In genomic region chr6:90691823-90692222, GRCh38 we compare ENCODE assay signal across 18 cellular contexts.
DNase-seq lines count a peak whose midpoint lies in the region; ATAC-seq, FAIRE-seq and TF ChIP-seq lines count a peak whose summit lies in the region.
"Had no signal": no experiment of that assay in that cellular context is flagged by ENCODE, and none has a peak within 500 bp of the region (broad histone marks: within the 10 kb centered on the region; RNA-seq: fewer than 3 reads in every experiment).

No MANE protein-coding gene starts in this region.

- no peaks in the 10 kb centered on the region for H3F3A ChIP-seq in DOHH2 (ENCODE audit: control insufficient read depth, insufficient read depth)
- H3F3A ChIP-seq in GM23338 (replicated peaks; ENCODE audit: low read depth): no peaks in the 10 kb centered on the region
- H3F3A ChIP-seq in PC-9 (ENCODE audit: insufficient read depth, low read depth): no peaks in the 10 kb centered on the region

- H3K79me2 ChIP-seq in DOHH2 (ENCODE audit: control insufficient read depth, low read length) (no peaks in the 10 kb centered on the region), GM23338 (replicated peaks; ENCODE audit: insufficient read depth) (no peaks in the 10 kb centered on the region), PC-9 (ENCODE audit: low read depth) (no peaks in the 10 kb centered on the region), keratinocyte (ENCODE audit: control insufficient read depth, insufficient read depth, low read length) (no peaks in the 10 kb centered on the region)

- intact Hi-C loops in PC-9 (cut with micrococcal nuclease; ENCODE audit: unreplicated experiment): no loop called here
- intact Hi-C loops in aorta (cut with DNase I): no loop called here

- no peaks in the 10 kb centered on the region for H3K36me3 ChIP-seq in DOHH2 (ENCODE audit: control insufficient read depth, low read length)
- H3K36me3 ChIP-seq in GM23338 (ENCODE audit: insufficient read depth): no peaks in the 10 kb centered on the region
- no peaks in the 10 kb centered on the region for H3K36me3 ChIP-seq in PC-9 (ENCODE audit: low read depth)
- H3K36me3 ChIP-seq in keratinocyte (ENCODE audit: control insufficient read depth in 2 of 2, extremely low read depth in 1 of 2, insufficient read depth in 2 of 2, low read length in 2 of 2): no peaks in the 10 kb centered on the region
- no peaks in the 10 kb centered on the region for H3K36me3 ChIP-seq in aorta (ENCODE audit: control insufficient read depth in 1 of 2, insufficient read depth in 2 of 2, low read length in 1 of 2)
- no peaks in the 10 kb centered on the region for H3K36me3 ChIP-seq in effector memory CD4-positive, alpha-beta T cell (ENCODE audit: control insufficient read depth, insufficient read depth, low read length)
- H3K36me3 ChIP-seq: adrenal gland had no signal

- H3K27me3 Mint-ChIP-seq in GM23338 (ENCODE audit: insufficient read depth, low read depth, poor library complexity) (no peaks in the 10 kb centered on the region), osteocyte (ENCODE audit: unreplicated experiment) (no peaks in the 10 kb centered on the region)
- H3K27me3 Mint-ChIP-seq: dendritic cell treated with granulocyte-macrophage colony-stimulating factor and Interleukin-4, amounts not matched to agents 40 ng/mL and 50 ng/mL, for 4 days had no signal

- H3K9me3 ChIP-seq in DOHH2 (ENCODE audit: control insufficient read depth, insufficient read depth, low read length) (no peaks in the 10 kb centered on the region), PC-9 (ENCODE audit: insufficient read depth, low read depth) (no peaks in the 10 kb centered on the region), keratinocyte (ENCODE audit: control insufficient read depth, low read depth, low read length) (no peaks in the 10 kb centered on the region), aorta (ENCODE audit: control insufficient read depth, low read length) (peaks cover 5% of the 10 kb centered on the region)
- no peaks in the 10 kb centered on the region for H3K9me3 ChIP-seq in effector memory CD4-positive, alpha-beta T cell (ENCODE audit: control insufficient read depth, low read length)
- H3K9me3 ChIP-seq: adrenal gland had no signal

- peaks cover 3% of the 10 kb centered on the region; the same call in 1 of the 3 replicates for H3K9me3 Mint-ChIP-seq in GM23338
- H3K9me3 Mint-ChIP-seq in osteocyte (ENCODE audit: unreplicated experiment): peaks cover 13% of the 10 kb centered on the region
- H3K9me3 Mint-ChIP-seq: dendritic cell treated with granulocyte-macrophage colony-stimulating factor and Interleukin-4, amounts not matched to agents 40 ng/mL and 50 ng/mL, for 4 days had no signal

- dilution Hi-C loops in keratinocyte (cut with MboI; ENCODE audit: extremely low pct_ligation_motif_present, low sequenced_read_pairs): no loop called here

- no peaks in the 10 kb centered on the region for H4K20me1 ChIP-seq in DOHH2 (ENCODE audit: control insufficient read depth, insufficient read depth, low read depth, low read length)
- no peaks in the 10 kb centered on the region for H4K20me1 ChIP-seq in GM23338 (replicated peaks; ENCODE audit: insufficient read depth)
- H4K20me1 ChIP-seq in PC-9 (ENCODE audit: insufficient read depth): no peaks in the 10 kb centered on the region
- H4K20me1 ChIP-seq in keratinocyte (ENCODE audit: control insufficient read depth, extremely low read depth, insufficient read depth, low read length): no peaks in the 10 kb centered on the region

- H3K27ac ChIP-seq in DOHH2 (ENCODE audit: low read depth, low read length): no peak overlapping the region
- no peak overlapping the region for H3K27ac ChIP-seq in GM23338 (ENCODE audit: low read depth)
- no peak overlapping the region for H3K27ac ChIP-seq in PC-9
- H3K27ac ChIP-seq in keratinocyte (ENCODE audit: control insufficient read depth, insufficient read depth, low read length): no peak overlapping the region
- no peak overlapping the region for H3K27ac ChIP-seq in aorta (ENCODE audit: low read depth in 1 of 2, low read length in 2 of 2)
- no peak overlapping the region for H3K27ac ChIP-seq in effector memory CD4-positive, alpha-beta T cell (ENCODE audit: insufficient read depth, low read length, poor library complexity, severe bottlenecking)
- H3K27ac ChIP-seq: adrenal gland had no signal

- BruUV-seq in PC-9 (replicated peaks; lab: Mats Ljungman, UMichigan): no TSS peak

- POLR2A ChIA-PET in PC-9 (lab: Charles Lee; ENCODE audit: unreplicated experiment): interaction anchor here (0.7 kb wide), 1 partner anchor 85 kb away, joined by 3 read pairs; no protein-coding TSS in a partner anchor

- H3K27me3 ChIP-seq in DOHH2 (ENCODE audit: control insufficient read depth, low read length) (peaks cover 5% of the 10 kb centered on the region; the same call in 1 of the 2 replicates), GM23338 (ENCODE audit: insufficient read depth) (no peaks in the 10 kb centered on the region), PC-9 (ENCODE audit: insufficient read depth, low read depth) (no peaks in the 10 kb centered on the region), keratinocyte (ENCODE audit: control insufficient read depth, extremely low read depth, insufficient read depth, low read length) (no peaks in the 10 kb centered on the region), aorta (ENCODE audit: control insufficient read depth in 1 of 2, insufficient read depth in 2 of 2, low read length in 1 of 2) (no peaks in the 10 kb centered on the region)
- no peaks in the 10 kb centered on the region for H3K27me3 ChIP-seq in effector memory CD4-positive, alpha-beta T cell (replicated peaks; ENCODE audit: control insufficient read depth, insufficient read depth, low read length, poor library complexity, severe bottlenecking)
- H3K27me3 ChIP-seq: adrenal gland had no signal

- FAIRE-seq in keratinocyte (lab: Jason Lieb, UNC): peak; percentile 9

- TF ChIP-seq CTCF in DOHH2 (IDR thresholded peaks at IDR 0.05; ENCODE audit: low read depth, low read length, poor library complexity, severe bottlenecking) (peak; percentile 41), GM23338 (conservative IDR thresholded peaks at IDR 0.05; ENCODE audit: low read depth in 2 of 2) (peak; percentile 63 to 66), PC-9 (conservative IDR thresholded peaks at IDR 0.05) (peak; percentile 32; the same call in 1 of the 2 replicates), keratinocyte (optimal IDR thresholded peaks at IDR 0.05 in 1 of 3, IDR thresholded peaks at IDR 0.05 in 1 of 3, conservative IDR thresholded peaks at IDR 0.05 in 1 of 3; ENCODE audit: extremely low read depth in 1 of 3, insufficient read depth in 2 of 3, low read length in 3 of 3) (peak; percentile 45 to 53 (median 53)), osteocyte (IDR thresholded peaks at IDR 0.05) (no peak)

- H3K4me3 ChIP-seq in DOHH2 (ENCODE audit: low read length): no peak overlapping the region
- no peak overlapping the region for H3K4me3 ChIP-seq in GM23338
- H3K4me3 ChIP-seq in PC-9: no peak overlapping the region
- no peak overlapping the region for H3K4me3 ChIP-seq in keratinocyte (ENCODE audit: control insufficient read depth in 2 of 3, extremely low read depth in 1 of 3, insufficient read depth in 2 of 3, low read depth in 1 of 3, low read length in 3 of 3)
- H3K4me3 ChIP-seq in aorta (ENCODE audit: low read length in 2 of 2): no peak overlapping the region
- no peak overlapping the region for H3K4me3 ChIP-seq in effector memory CD4-positive, alpha-beta T cell (ENCODE audit: insufficient read depth, low read depth, low read length, poor library complexity, severe bottlenecking)
- H3K4me3 ChIP-seq: adrenal gland had no signal

- no peaks in the 10 kb centered on the region for H3K4me1 ChIP-seq in DOHH2 (ENCODE audit: control insufficient read depth, low read length)
- peaks cover 16% of the 10 kb centered on the region for H3K4me1 ChIP-seq in GM23338 (ENCODE audit: insufficient read depth)
- H3K4me1 ChIP-seq in PC-9 (replicated peaks; ENCODE audit: insufficient read depth): no peaks in the 10 kb centered on the region
- no peaks in the 10 kb centered on the region for H3K4me1 ChIP-seq in keratinocyte (ENCODE audit: control insufficient read depth, extremely low read depth, insufficient read depth, low read length)
- no peaks in the 10 kb centered on the region for H3K4me1 ChIP-seq in aorta (ENCODE audit: control insufficient read depth in 1 of 2, insufficient read depth in 2 of 2, low read length in 2 of 2)
- no peaks in the 10 kb centered on the region for H3K4me1 ChIP-seq in effector memory CD4-positive, alpha-beta T cell (ENCODE audit: control insufficient read depth, insufficient read depth, low read length, poor library complexity, severe bottlenecking)
- H3K4me1 ChIP-seq: adrenal gland had no signal

- H3K4me2 ChIP-seq in DOHH2 (ENCODE audit: low read length): no peak overlapping the region
- no peak overlapping the region for H3K4me2 ChIP-seq in GM23338
- H3K4me2 ChIP-seq in PC-9: no peak overlapping the region
- no peak overlapping the region for H3K4me2 ChIP-seq in keratinocyte (ENCODE audit: control insufficient read depth, extremely low read depth, insufficient read depth, low read depth, low read length)

- WGBS in aorta, 2 donors: 24 to 39% methylated on average over 1 of the region's 1 CpG

- ATAC-seq in GM23338: peak; percentile 77
- ATAC-seq in HG03442 (IDR thresholded peaks at IDR 0.05; ENCODE audit: unreplicated experiment): no peak
- no peak for ATAC-seq in aorta (ENCODE audit: low FRiP score)
- ATAC-seq: activated CD4-positive, CD25-positive, alpha-beta regulatory T cell treated with anti-CD3 and anti-CD28 coated beads, Interleukin-2, amount 50 U/mL, for 24 hours; activated T-cell treated with anti-CD3 and anti-CD28 coated beads, Interleukin-2, amount 50 U/mL, for 4 hours had no signal

- H3K4me1 Mint-ChIP-seq in GM23338 (peaks cover 19% of the 10 kb centered on the region), osteocyte (ENCODE audit: unreplicated experiment) (no peaks in the 10 kb centered on the region)
- H3K4me1 Mint-ChIP-seq: CD4-positive, alpha-beta memory T cell; naive B cell had no signal

- no peak overlapping the region for H3K4me3 Mint-ChIP-seq in GM23338
- H3K4me3 Mint-ChIP-seq in osteocyte (ENCODE audit: unreplicated experiment): no peak overlapping the region
- H3K4me3 Mint-ChIP-seq: activated T-cell treated with anti-CD3 and anti-CD28 coated beads, Interleukin-2, amount 50 U/mL, for 4 hours; CD4-positive, alpha-beta memory T cell; dendritic cell treated with granulocyte-macrophage colony-stimulating factor and Interleukin-4, amounts not matched to agents 40 ng/mL and 50 ng/mL, for 4 days; naive B cell had no signal

- H2AFZ ChIP-seq in GM23338: no peak overlapping the region
- no peak overlapping the region for H2AFZ ChIP-seq in PC-9
- H2AFZ ChIP-seq in keratinocyte (ENCODE audit: control insufficient read depth, low read length): no peak overlapping the region

- H3K9me2 ChIP-seq in DOHH2 (replicated peaks; ENCODE audit: control insufficient read depth, low read length): no peaks in the 10 kb centered on the region
- H3K9me2 ChIP-seq in GM23338 (ENCODE audit: insufficient read depth): peaks cover 6% of the 10 kb centered on the region
- H3K9me2 ChIP-seq in PC-9 (ENCODE audit: insufficient read depth): no peaks in the 10 kb centered on the region

- no peaks in the 10 kb centered on the region for H3K9me1 ChIP-seq in keratinocyte (ENCODE audit: control insufficient read depth, extremely low read depth, insufficient read depth, low read length)

- DNase-seq in GM23338 (ENCODE audit: low spot score) (peak; percentile 59), PC-9 (no peak), keratinocyte (ENCODE audit: low read depth, low spot score) (no peak), aorta (no peak), osteocyte (ENCODE audit: extremely low spot score, unreplicated experiment) (no peak)
- DNase-seq in effector memory CD4-positive, alpha-beta T cell: no peak
- DNase-seq: activated T-cell treated with anti-CD3 and anti-CD28 coated beads, Interleukin-2, amount 50 U/mL, for 4 hours; adrenal gland; CD4-positive, alpha-beta memory T cell; H7; kidney glomerular epithelial cell; naive B cell; NCI-H146; NCI-H748 treated with DMSO at 0.1 percent for 48 hours had no signal

- H3K9ac ChIP-seq in keratinocyte (ENCODE audit: control insufficient read depth, extremely low read depth, insufficient read depth, low read length): no peak overlapping the region

- H3K27ac Mint-ChIP-seq in GM23338 (no peak overlapping the region; the same call in 1 of the 2 replicates), osteocyte (ENCODE audit: unreplicated experiment) (no peak overlapping the region)
- H3K27ac Mint-ChIP-seq: CD4-positive, alpha-beta memory T cell; dendritic cell treated with granulocyte-macrophage colony-stimulating factor and Interleukin-4, amounts not matched to agents 40 ng/mL and 50 ng/mL, for 4 days; naive B cell had no signal

- peaks cover 9% of the 10 kb centered on the region for H3K36me3 Mint-ChIP-seq in GM23338 (ENCODE audit: low read depth)
- no peaks in the 10 kb centered on the region for H3K36me3 Mint-ChIP-seq in osteocyte (ENCODE audit: unreplicated experiment)
- H3K36me3 Mint-ChIP-seq: CD4-positive, alpha-beta memory T cell had no signal

- CTCF ChIA-PET in PC-9 (lab: Charles Lee): no interaction called here
